In the genomic region with DNA sequence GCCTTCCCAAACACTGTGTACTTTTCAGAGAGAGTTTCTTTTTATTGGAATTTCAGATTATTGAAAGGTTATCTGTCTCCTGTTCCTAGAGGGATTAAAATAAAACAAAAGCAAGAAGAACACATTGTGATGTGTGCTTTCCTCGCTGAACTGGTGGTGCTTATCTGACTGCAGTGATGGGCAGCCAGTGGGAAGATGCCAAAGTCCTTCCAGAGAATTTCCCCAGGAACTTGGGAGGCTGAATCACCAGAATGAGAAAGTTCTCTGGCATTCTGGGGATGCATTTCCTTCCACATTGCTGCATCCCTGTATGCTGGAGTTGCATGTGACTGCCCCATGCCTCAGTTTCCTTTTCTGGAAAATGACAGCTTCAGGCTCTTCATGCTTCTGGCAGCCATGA, we compare ENCODE assay signal across 19 cellular contexts. TPM values are rescaled to one million over a fixed set of nuclear protein-coding genes. Genes with fewer than 3 reads are reported as not detected.
DNase-seq lines count a peak whose midpoint lies in the region; ATAC-seq, FAIRE-seq and TF ChIP-seq lines count a peak whose summit lies in the region.
"Had no signal": no experiment of that assay in that cellular context is flagged by ENCODE, and none has a peak within 500 bp of the region (broad histone marks: within the 10 kb centered on the region; RNA-seq: fewer than 3 reads in every experiment).

No MANE protein-coding gene starts in this region.

- H3F3A ChIP-seq in GM23248 (ENCODE audit: insufficient read depth), result no peaks in the 10 kb centered on the region

- no peak overlapping the region for H3K9ac ChIP-seq in GM23248

- no peaks in the 10 kb centered on the region for H3K36me3 ChIP-seq in GM23248 (ENCODE audit: low read depth)
- H3K36me3 ChIP-seq: stomach, WERI-Rb-1 had no signal

- in situ Hi-C loops in GM23248 (cut with MboI), result no loop called here

- 20 to 25% methylated on average over 1 of the region's 1 CpG for WGBS in GM23248 (ENCODE audit: low coverage in 1 of 2, low lambda C conversion rate in 2 of 2, missing lambda C conversion rate in 2 of 2), 2 experiments

- H3K4me1 ChIP-seq in GM23248 (ENCODE audit: insufficient read depth), result peaks cover 12% of the 10 kb centered on the region; the same call in 1 of the 2 replicates

- H2AFZ ChIP-seq in GM23248, result no peak overlapping the region

- no peaks in the 10 kb centered on the region for H3K79me2 ChIP-seq in GM23248 (ENCODE audit: insufficient read depth)

- ATAC-seq in HG02759 (IDR thresholded peaks at IDR 0.05; ENCODE audit: unreplicated experiment), result no peak
- ATAC-seq: activated CD8-positive, alpha-beta T cell treated with anti-CD3 and anti-CD28 coated beads, Interleukin-2, amount 10 ng/mL, durations not matched to agents 7 days and 5 days; HCT116; Panc1 had no signal

- no peaks in the 10 kb centered on the region for H3K9me2 ChIP-seq in GM23248 (ENCODE audit: insufficient read depth)

- DNase-seq in GM23248, result peak; percentile 64
- peak; percentile 31 for DNase-seq in RCC 7860 (ENCODE audit: low spot score)
- DNase-seq in epithelial cell of proximal tubule (ENCODE audit: low read depth), result peak; percentile 47
- DNase-seq in renal cortical epithelial cell (ENCODE audit: low read depth), result peak; percentile 62
- no peak for DNase-seq in GM20000 (ENCODE audit: low spot score)
- no peak for DNase-seq in NCI-H1694 (lab: John Stamatoyannopoulos, UW)
- no peak for DNase-seq in midbrain (lab: John Stamatoyannopoulos, UW)
- DNase-seq: activated CD8-positive, alpha-beta T cell treated with anti-CD3 and anti-CD28 coated beads, Interleukin-2, amount 10 ng/mL, durations not matched to agents 7 days and 5 days; CD4-positive, alpha-beta memory T cell; glutamatergic neuron; NCI-H524; retina; stomach; WERI-Rb-1 had no signal

- H3K4me2 ChIP-seq in GM23248 (ENCODE audit: unreplicated experiment), result peak overlapping the region; percentile 21

- no peak overlapping the region for H3K27ac ChIP-seq in GM23248
- H3K27ac ChIP-seq: stomach, WERI-Rb-1 had no signal

- H3K4me3 ChIP-seq in GM23248 (no peak overlapping the region), epithelial cell of proximal tubule (ENCODE audit: low read depth, low read length) (no peak overlapping the region)
- H3K4me3 ChIP-seq: stomach had no signal

- no peak for FAIRE-seq in RCC 7860 (lab: Jason Lieb, UNC)
- FAIRE-seq: G401.6, islet of Langerhans had no signal

- H3K27me3 ChIP-seq in GM23248 (replicated peaks; ENCODE audit: insufficient read depth), result peaks cover 16% of the 10 kb centered on the region

- H4K20me1 ChIP-seq in GM23248 (ENCODE audit: insufficient read depth), result no peaks in the 10 kb centered on the region

- TF ChIP-seq CTCF in epithelial cell of proximal tubule (conservative IDR thresholded peaks at IDR 0.05; ENCODE audit: low read depth, low read length) (no peak), GM20000 (IDR thresholded peaks at IDR 0.05; ENCODE audit: extremely low read depth, missing control alignments) (no peak)

- H3K9me3 ChIP-seq in GM23248 (ENCODE audit: low read depth), result no peaks in the 10 kb centered on the region
- H3K9me3 ChIP-seq: stomach had no signal

RNA-seq across cellular contexts. Expression of a gene that starts 53.9 kb away (rescaled TPM):
- total RNA-seq in GM23248 (2014; rRNA removed; shearing (Covaris generic)), result 7.7 and 16.7 TPM in 2 replicates
- polyA plus RNA-seq in GM23248 (2016; fragmentation: Nextera tagmentation; extraction: Ambion mirVana), result 62.0 and 63.9 TPM in 2 replicates
- total RNA-seq in epithelial cell of proximal tubule, result 37.6 and 49.4 TPM in 2 replicates
- 20.9 and 36.5 TPM in 2 replicates for total RNA-seq in renal cortical epithelial cell

Comparison
In these comparisons a context has a peak if more than half of its experiments do, and no peak if none do; other contexts are left out.
1. DNase-seq: peak in GM23248 (single experiment), RCC 7860 (single experiment), epithelial cell of proximal tubule (single experiment) and renal cortical epithelial cell (single experiment); none in GM20000 (single experiment), NCI-H1694 (single experiment) and midbrain (single experiment).